17 cellular contexts compared by ENCODE assay signal in the genomic region with DNA sequence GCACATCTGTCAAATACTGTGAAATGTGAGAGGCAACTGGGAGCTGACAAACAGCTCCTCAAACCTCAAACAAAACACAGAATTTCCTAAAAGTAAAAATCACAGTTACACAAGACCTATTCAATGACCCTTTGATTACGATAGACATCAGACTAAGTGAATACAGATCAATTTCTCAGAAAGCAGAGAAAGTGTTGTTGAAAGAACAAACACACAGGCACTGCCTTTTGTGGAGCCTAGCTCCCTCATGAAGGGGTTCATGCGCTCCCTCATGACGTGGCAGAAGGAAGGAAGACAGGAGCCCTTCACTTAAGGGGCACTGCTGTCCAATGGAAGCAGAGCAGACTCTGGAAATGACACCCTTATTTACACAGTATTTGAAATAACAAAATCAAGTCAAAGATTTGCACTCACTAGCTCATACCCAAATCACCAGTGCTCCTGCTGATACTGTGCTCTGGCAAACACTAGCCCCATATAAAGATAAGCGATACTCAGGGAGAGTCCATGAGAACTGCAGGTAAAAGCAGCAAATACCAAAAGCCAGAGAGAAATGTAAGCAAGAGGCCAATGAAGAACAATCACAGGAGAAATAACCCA.
DNase-seq lines count a peak whose midpoint lies in the region; ATAC-seq and TF ChIP-seq lines count a peak whose summit lies in the region.
"Had no signal": no experiment of that assay in that cellular context is flagged by ENCODE, and none has a peak within 500 bp of the region (broad histone marks: within the 10 kb centered on the region; RNA-seq: fewer than 3 reads in every experiment).

No MANE protein-coding gene starts in this region.

- H3K14ac ChIP-seq in H9 (ENCODE audit: insufficient read depth, low read length): no peak overlapping the region

- H2BK5ac ChIP-seq in H9 (ENCODE audit: insufficient read length, low read length): no peak overlapping the region

- H4K8ac ChIP-seq in H9 (replicated peaks; ENCODE audit: insufficient read length, low read depth, low read length): no peak overlapping the region

- no peak overlapping the region for H2BK120ac ChIP-seq in H9 (ENCODE audit: low read depth, low read length, poor library complexity, severe bottlenecking)

- no peaks in the 10 kb centered on the region for H3K9me3 ChIP-seq in H9 (ENCODE audit: control insufficient read depth, low read depth, low read length)

- H3K23me2 ChIP-seq in H9 (ENCODE audit: insufficient read length, low read depth, low read length, poor library complexity, severe bottlenecking): no peaks in the 10 kb centered on the region

- H2BK15ac ChIP-seq in H9 (ENCODE audit: low read depth, low read length): no peak overlapping the region

- H3K56ac ChIP-seq in H9 (ENCODE audit: insufficient read length, low read depth, low read length): no peak overlapping the region

- H3K4me2 ChIP-seq in H9 (ENCODE audit: insufficient read depth, insufficient read length, low read length): no peak overlapping the region

- no peaks in the 10 kb centered on the region for H3K27me3 ChIP-seq in H9 (ENCODE audit: insufficient read depth, low read length)

- no peak overlapping the region for H3K4ac ChIP-seq in H9 (ENCODE audit: low read depth, low read length)

- H3K9me3 Mint-ChIP-seq in H9 (no peaks in the 10 kb centered on the region), naive B cell (no peaks in the 10 kb centered on the region)
- H3K9me3 Mint-ChIP-seq in activated T-helper 17 cell treated with anti-CD3 and anti-CD28 coated beads, Interleukin-2, amount 50 U/mL, for 72 hours: no peaks in the 10 kb centered on the region
- H3K9me3 Mint-ChIP-seq: activated T-cell treated with anti-CD3 and anti-CD28 coated beads, Interleukin-2, amount 50 U/mL, for 4 hours had no signal

- no peak for TF ChIP-seq POLR2A in GM18505 (IDR thresholded peaks at IDR 0.05; ENCODE audit: borderline replicate concordance, extremely low read depth, insufficient read depth, insufficient read length)

- H3K27ac ChIP-seq in H9 (ENCODE audit: insufficient read length, low read depth, low read length): no peak overlapping the region
- H3K27ac ChIP-seq: HL-60 had no signal

- peak overlapping the region in 2 of 3 experiments; percentile 35 to 82; a peak in 5 of 7 replicates for H3K27ac Mint-ChIP-seq in H9
- peak overlapping the region; percentile 64 for H3K27ac Mint-ChIP-seq in activated T-helper 17 cell treated with anti-CD3 and anti-CD28 coated beads, Interleukin-2, amount 50 U/mL, for 72 hours
- H3K27ac Mint-ChIP-seq in naive B cell: peak overlapping the region in 5 of 6 donors; percentile 2 to 89 (median 51)

- H4K20me1 ChIP-seq in H9 (ENCODE audit: control insufficient read depth, insufficient read depth, insufficient read length): no peaks in the 10 kb centered on the region

- H3K9ac ChIP-seq in H9 (ENCODE audit: extremely low read depth, insufficient read length, low read length): no peak overlapping the region

- H3K27me3 Mint-ChIP-seq in H9 (ENCODE audit: low read depth) (no peaks in the 10 kb centered on the region), naive B cell (no peaks in the 10 kb centered on the region)
- no peaks in the 10 kb centered on the region for H3K27me3 Mint-ChIP-seq in activated T-helper 17 cell treated with anti-CD3 and anti-CD28 coated beads, Interleukin-2, amount 50 U/mL, for 72 hours

- no peak overlapping the region for H3K18ac ChIP-seq in H9 (ENCODE audit: insufficient read length, low read depth, low read length)

- H3K36me3 Mint-ChIP-seq in H9 (ENCODE audit: insufficient read depth in 1 of 3, low read depth in 3 of 3): no peaks in the 10 kb centered on the region
- H3K36me3 Mint-ChIP-seq in activated T-helper 17 cell treated with anti-CD3 and anti-CD28 coated beads, Interleukin-2, amount 50 U/mL, for 72 hours (ENCODE audit: low read depth): peaks cover 34% of the 10 kb centered on the region
- H3K36me3 Mint-ChIP-seq in naive B cell: peaks cover 5 to 14% of the 10 kb centered on the region in 2 donors

- H3K4me3 Mint-ChIP-seq in H9: no peak overlapping the region
- no peak overlapping the region for H3K4me3 Mint-ChIP-seq in activated T-helper 17 cell treated with anti-CD3 and anti-CD28 coated beads, Interleukin-2, amount 50 U/mL, for 72 hours
- peak overlapping the region in 1 of 8 donors; percentile 29 for H3K4me3 Mint-ChIP-seq in naive B cell
- H3K4me3 Mint-ChIP-seq: activated T-cell treated with anti-CD3 and anti-CD28 coated beads, Interleukin-2, amount 50 U/mL, for 4 hours had no signal

- no peak overlapping the region for H4K5ac ChIP-seq in H9 (ENCODE audit: insufficient read length, low read depth, low read length)

- no peak overlapping the region for H2BK20ac ChIP-seq in H9 (ENCODE audit: low read depth, low read length, poor library complexity, severe bottlenecking)

- H2AK5ac ChIP-seq in H9 (ENCODE audit: insufficient read length, low read length): no peak overlapping the region

- H3T11ph ChIP-seq in H9 (ENCODE audit: low read length): no peak overlapping the region

- DNase-seq in NCI-H345 (lab: John Stamatoyannopoulos, UW) (peak; percentile 8), NCI-H345 treated with DMSO at 0.1 percent for 48 hours (lab: John Stamatoyannopoulos, UW; ENCODE audit: unreplicated experiment) (no peak), H9 (no peak), naive B cell (no peak), H4 (ENCODE audit: low spot score) (no peak), GM19238 (ENCODE audit: insufficient read length, low spot score) (no peak)
- DNase-seq: activated T-cell treated with anti-CD3 and anti-CD28 coated beads, Interleukin-2, amount 50 U/mL, for 4 hours; anterior cingulate cortex; GDM1; islet precursor cell; NCI-H187 treated with DMSO at 0.1 percent for 48 hours; NCI-H82; RPMI8226 had no signal

- ATAC-seq in activated T-helper 17 cell treated with anti-CD3 and anti-CD28 coated beads, Interleukin-2, amount 50 U/mL, for 72 hours (replicated peaks): no peak
- no peak for ATAC-seq in naive B cell (ENCODE audit: low read depth in 2 of 2)
- ATAC-seq in GM18505 (IDR thresholded peaks at IDR 0.05; ENCODE audit: unreplicated experiment): no peak
- ATAC-seq: activated CD4-positive, CD25-positive, alpha-beta regulatory T cell treated with anti-CD3 and anti-CD28 coated beads, Interleukin-2, amount 50 U/mL, for 24 hours; activated T-cell treated with anti-CD3 and anti-CD28 coated beads, Interleukin-2, amount 50 U/mL, for 4 hours had no signal

- H3K79me2 ChIP-seq in H9 (ENCODE audit: insufficient read depth, low read length): no peaks in the 10 kb centered on the region

- H2BK12ac ChIP-seq in H9 (ENCODE audit: insufficient read length, low read depth, low read length): no peak overlapping the region

- H3K79me1 ChIP-seq in H9 (ENCODE audit: insufficient read depth, low read depth, low read length, poor library complexity, severe bottlenecking): no peaks in the 10 kb centered on the region

- no CpG with 5 or more reads among the region's 4 CpGs for WGBS in H9 (ENCODE audit: extremely low coverage, insufficient read length, low lambda C conversion rate)

- peaks cover 27 to 47% of the 10 kb centered on the region in 2 experiments for H3K4me1 Mint-ChIP-seq in H9
- H3K4me1 Mint-ChIP-seq in activated T-helper 17 cell treated with anti-CD3 and anti-CD28 coated beads, Interleukin-2, amount 50 U/mL, for 72 hours: peaks cover 35% of the 10 kb centered on the region
- peaks cover 47 to 58% (median 50%) of the 10 kb centered on the region in 3 donors for H3K4me1 Mint-ChIP-seq in naive B cell

- no peak overlapping the region for H4K91ac ChIP-seq in H9 (ENCODE audit: insufficient read length, low read depth, low read length)

- no peak for TF ChIP-seq CTCF in H9 (conservative IDR thresholded peaks at IDR 0.05)

- H3K23ac ChIP-seq in H9 (ENCODE audit: insufficient read length, low read depth, low read length): no peak overlapping the region

- H3K4me1 ChIP-seq in H9 (ENCODE audit: insufficient read depth, low read length): no peaks in the 10 kb centered on the region; the same call in 1 of the 2 replicates

- no peak overlapping the region for H2AFZ ChIP-seq in H9 (ENCODE audit: low read length)
